Comparison of ENCODE assay signal across 9 cellular contexts in genomic region chr7:85025312-85025756, GRCh38.
DNase-seq lines count a peak whose midpoint lies in the region; ATAC-seq and TF ChIP-seq lines count a peak whose summit lies in the region.
"Had no signal": no experiment of that assay in that cellular context is flagged by ENCODE, and none has a peak within 500 bp of the region (broad histone marks: within the 10 kb centered on the region; RNA-seq: fewer than 3 reads in every experiment).

No MANE protein-coding gene starts in this region.

- TF ChIP-seq EP300 in transverse colon (IDR thresholded peaks at IDR 0.05; ENCODE audit: low read depth) = no peak

- ATAC-seq in HG03457 (IDR thresholded peaks at IDR 0.05; ENCODE audit: unreplicated experiment) = peak; percentile 59
- ATAC-seq in activated T-cell treated with anti-CD3 and anti-CD28 coated beads, Interleukin-2, amount 50 U/mL, for 72 hours (replicated peaks in 1 of 2) = no peak

- no peak overlapping the region for H3K4me3 ChIP-seq in breast epithelium
- H3K4me3 ChIP-seq in transverse colon = no peak overlapping the region

- TF ChIP-seq CTCF in MCF 10A (IDR thresholded peaks at IDR 0.05; ENCODE audit: unreplicated experiment) = no peak
- TF ChIP-seq CTCF in breast epithelium (IDR thresholded peaks at IDR 0.05) = no peak
- TF ChIP-seq CTCF in transverse colon (IDR thresholded peaks at IDR 0.05) = no peak

- H3K27ac Mint-ChIP-seq in MCF 10A (ENCODE audit: low read depth, unreplicated experiment) = peak overlapping the region; percentile 35
- H3K27ac Mint-ChIP-seq in activated CD4-positive, alpha-beta T cell treated with anti-CD3 and anti-CD28 coated beads, Interleukin-2, amount 10 ng/mL, durations not matched to agents 24 days and 14 days = no peak overlapping the region
- H3K27ac Mint-ChIP-seq in activated T-cell treated with anti-CD3 and anti-CD28 coated beads, Interleukin-2, amount 50 U/mL, for 72 hours = no peak overlapping the region
- H3K27ac Mint-ChIP-seq: IgD-negative memory B cell had no signal

- CTCF ChIA-PET in MCF 10A (lab: Yijun Ruan, JAX) = interaction anchor here (0.7 to 13.5 kb wide), 16 partner anchors 11 to 1102 kb away, joined by 3 to 324 read pairs (median 4); partner anchors contain the start of gene SEMA3A

- peak overlapping the region; percentile 38 for H3K4me3 Mint-ChIP-seq in MCF 10A (ENCODE audit: unreplicated experiment)
- no peak overlapping the region for H3K4me3 Mint-ChIP-seq in activated CD4-positive, alpha-beta T cell treated with anti-CD3 and anti-CD28 coated beads, Interleukin-2, amount 10 ng/mL, durations not matched to agents 24 days and 14 days
- no peak overlapping the region for H3K4me3 Mint-ChIP-seq in activated T-cell treated with anti-CD3 and anti-CD28 coated beads, Interleukin-2, amount 50 U/mL, for 72 hours
- H3K4me3 Mint-ChIP-seq: IgD-negative memory B cell had no signal

- H3K4me1 ChIP-seq in breast epithelium = no peaks in the 10 kb centered on the region
- peaks cover 0 to 5% (median 0%) of the 10 kb centered on the region in 4 donors for H3K4me1 ChIP-seq in transverse colon

- H3K9me3 Mint-ChIP-seq in MCF 10A (ENCODE audit: unreplicated experiment) = no peaks in the 10 kb centered on the region
- no peaks in the 10 kb centered on the region for H3K9me3 Mint-ChIP-seq in activated CD4-positive, alpha-beta T cell treated with anti-CD3 and anti-CD28 coated beads, Interleukin-2, amount 10 ng/mL, durations not matched to agents 24 days and 14 days
- H3K9me3 Mint-ChIP-seq in activated T-cell treated with anti-CD3 and anti-CD28 coated beads, Interleukin-2, amount 50 U/mL, for 72 hours = peaks cover 0 to 2% of the 10 kb centered on the region in 2 donors
- H3K9me3 Mint-ChIP-seq: IgD-negative memory B cell had no signal

- H3K9me3 ChIP-seq in breast epithelium (no peaks in the 10 kb centered on the region), transverse colon (no peaks in the 10 kb centered on the region)

- in situ Hi-C loops in transverse colon (cut with MboI; ENCODE audit: low pct_ligation_motif_present in 1 of 4, low pct_unique_long_range_greater_than_20kb in 1 of 4, low sequenced_read_pairs in 3 of 4) = loop anchor here (10.0 to 25.0 kb wide), 6 partner anchors 512 to 1091 kb away; no protein-coding TSS in a partner anchor

- no peak for TF ChIP-seq POLR2A in breast epithelium (IDR thresholded peaks at IDR 0.05)
- no peak for TF ChIP-seq POLR2A in transverse colon (IDR thresholded peaks at IDR 0.05)

- peak; percentile 86 for DNase-seq in MCF 10A (ENCODE audit: unreplicated experiment)
- DNase-seq in breast epithelium (ENCODE audit: low spot score in 2 of 2) = no peak
- DNase-seq in dermis blood vessel endothelial cell = peak; percentile 34
- peak; percentile 33 for DNase-seq in transverse colon
- no peak for DNase-seq in activated CD4-positive, alpha-beta T cell treated with anti-CD3 and anti-CD28 coated beads, Interleukin-2, amount 10 ng/mL, durations not matched to agents 24 days and 14 days
- no peak for DNase-seq in activated T-cell treated with anti-CD3 and anti-CD28 coated beads, Interleukin-2, amount 50 U/mL, for 72 hours
- no peak for DNase-seq in GOT3 (lab: John Stamatoyannopoulos, UW)

- no peak overlapping the region for H3K27ac ChIP-seq in breast epithelium
- no peak overlapping the region for H3K27ac ChIP-seq in transverse colon

- POLR2A ChIA-PET in MCF 10A (lab: Yijun Ruan, JAX) = interaction anchor here (0.5 to 1.4 kb wide), 4 partner anchors 29 to 1090 kb away, joined by 3 to 4 read pairs (median 3); no protein-coding TSS in a partner anchor

- H3K27me3 ChIP-seq in breast epithelium (no peaks in the 10 kb centered on the region), transverse colon (no peaks in the 10 kb centered on the region)

- WGBS in transverse colon (ENCODE audit: low coverage in 1 of 2), 2 donors = 54 to 60% methylated on average over 1 to 3 of the region's 3 CpGs

- peaks cover 21% of the 10 kb centered on the region for H3K4me1 Mint-ChIP-seq in MCF 10A (ENCODE audit: insufficient read depth, unreplicated experiment)
- H3K4me1 Mint-ChIP-seq in activated CD4-positive, alpha-beta T cell treated with anti-CD3 and anti-CD28 coated beads, Interleukin-2, amount 10 ng/mL, durations not matched to agents 24 days and 14 days = no peaks in the 10 kb centered on the region
- H3K4me1 Mint-ChIP-seq in activated T-cell treated with anti-CD3 and anti-CD28 coated beads, Interleukin-2, amount 50 U/mL, for 72 hours (ENCODE audit: low read depth) = no peaks in the 10 kb centered on the region
- H3K4me1 Mint-ChIP-seq: IgD-negative memory B cell had no signal

- BruUV-seq in MCF 10A (replicated peaks; lab: Mats Ljungman, UMichigan) = no TSS peak

- intact Hi-C loops in MCF 10A (cut with micrococcal nuclease) = no loop called here
- intact Hi-C loops in breast epithelium (cut with DNase I; ENCODE audit: low total_unique reads) = loop anchor here (10.0 kb wide), 1 partner anchor 799 kb away; no protein-coding TSS in a partner anchor
- intact Hi-C loops in transverse colon (cut with DNase I; ENCODE audit: low total_unique reads) = loop anchor here (2.0 to 5.0 kb wide), 2 partner anchors 1089 to 1568 kb away; no protein-coding TSS in a partner anchor
- intact Hi-C loops in activated CD4-positive, alpha-beta T cell treated with anti-CD3 and anti-CD28 coated beads, Interleukin-2, amount 10 ng/mL, durations not matched to agents 24 days and 14 days (cut with micrococcal nuclease) = no loop called here

- H3K36me3 Mint-ChIP-seq in MCF 10A (ENCODE audit: insufficient read depth, unreplicated experiment) = no peaks in the 10 kb centered on the region
- H3K36me3 Mint-ChIP-seq in activated CD4-positive, alpha-beta T cell treated with anti-CD3 and anti-CD28 coated beads, Interleukin-2, amount 10 ng/mL, durations not matched to agents 24 days and 14 days (ENCODE audit: low read depth) = no peaks in the 10 kb centered on the region
- H3K36me3 Mint-ChIP-seq in activated T-cell treated with anti-CD3 and anti-CD28 coated beads, Interleukin-2, amount 50 U/mL, for 72 hours (ENCODE audit: insufficient read depth in 2 of 2) = no peaks in the 10 kb centered on the region
- H3K36me3 Mint-ChIP-seq: IgD-negative memory B cell had no signal

- H3K36me3 ChIP-seq in breast epithelium (no peaks in the 10 kb centered on the region), transverse colon (no peaks in the 10 kb centered on the region)

- H3K27me3 Mint-ChIP-seq in MCF 10A (ENCODE audit: insufficient read depth, unreplicated experiment) = no peaks in the 10 kb centered on the region
- H3K27me3 Mint-ChIP-seq in activated CD4-positive, alpha-beta T cell treated with anti-CD3 and anti-CD28 coated beads, Interleukin-2, amount 10 ng/mL, durations not matched to agents 24 days and 14 days = no peaks in the 10 kb centered on the region
- peaks cover 7% of the 10 kb centered on the region for H3K27me3 Mint-ChIP-seq in activated T-cell treated with anti-CD3 and anti-CD28 coated beads, Interleukin-2, amount 50 U/mL, for 72 hours (ENCODE audit: low read depth)
- H3K27me3 Mint-ChIP-seq: IgD-negative memory B cell had no signal

Comparison
In these comparisons a context has a peak if more than half of its experiments do, and no peak if none do; other contexts are left out.
1. DNase-seq: peak in MCF 10A (single experiment), dermis blood vessel endothelial cell (single experiment) and transverse colon (single experiment); none in breast epithelium (0 of 2), activated CD4-positive, alpha-beta T cell treated with anti-CD3 and anti-CD28 coated beads, Interleukin-2, amount 10 ng/mL, durations not matched to agents 24 days and 14 days (single experiment), activated T-cell treated with anti-CD3 and anti-CD28 coated beads, Interleukin-2, amount 50 U/mL, for 72 hours (0 of 2) and GOT3 (single experiment).
2. intact Hi-C loops: an anchor here in breast epithelium (10.0 kb wide) and transverse colon (2.0 to 5.0 kb wide); none called in MCF 10A and activated CD4-positive, alpha-beta T cell treated with anti-CD3 and anti-CD28 coated beads, Interleukin-2, amount 10 ng/mL, durations not matched to agents 24 days and 14 days.